8 cellular contexts compared by ENCODE assay signal in genomic region chr17:17766351-17767095, GRCh38.
DNase-seq lines count a peak whose midpoint lies in the region; ATAC-seq and TF ChIP-seq lines count a peak whose summit lies in the region.

No MANE protein-coding gene starts in this region.

- H3K36me3 Mint-ChIP-seq in activated naive CD4-positive, alpha-beta T cell treated with anti-CD3 and anti-CD28 coated beads, Interleukin-2, amount 50 U/mL, for 72 hours: peaks cover 0 to 6% of the 10 kb centered on the region in 2 donors
- H3K36me3 Mint-ChIP-seq in MCF 10A (ENCODE audit: insufficient read depth, unreplicated experiment): peaks cover 26% of the 10 kb centered on the region

- peak overlapping the region; percentile 14 to 62 for H3K27ac Mint-ChIP-seq in activated naive CD4-positive, alpha-beta T cell treated with anti-CD3 and anti-CD28 coated beads, Interleukin-2, amount 50 U/mL, for 72 hours
- no peak overlapping the region for H3K27ac Mint-ChIP-seq in MCF 10A (ENCODE audit: low read depth, unreplicated experiment)

- peaks cover 25% of the 10 kb centered on the region for H3K4me1 Mint-ChIP-seq in MCF 10A (ENCODE audit: insufficient read depth, unreplicated experiment)

- no peaks in the 10 kb centered on the region for H3K27me3 ChIP-seq in esophagus squamous epithelium
- H3K27me3 ChIP-seq in thyroid gland: no peaks in the 10 kb centered on the region
- H3K27me3 ChIP-seq in tibial artery: no peaks in the 10 kb centered on the region

- no peak for TF ChIP-seq CTCF in esophagus squamous epithelium (IDR thresholded peaks at IDR 0.05)
- no peak for TF ChIP-seq CTCF in thyroid gland (IDR thresholded peaks at IDR 0.05)
- no peak for TF ChIP-seq CTCF in tibial artery (IDR thresholded peaks at IDR 0.05)
- no peak for TF ChIP-seq CTCF in MCF 10A (IDR thresholded peaks at IDR 0.05; ENCODE audit: unreplicated experiment)

- H3K27me3 Mint-ChIP-seq in MCF 10A (ENCODE audit: insufficient read depth, unreplicated experiment): no peaks in the 10 kb centered on the region

- H3K4me3 Mint-ChIP-seq in MCF 10A (ENCODE audit: unreplicated experiment): no peak overlapping the region

- peak; percentile 32 to 42 for ATAC-seq in activated naive CD4-positive, alpha-beta T cell treated with anti-CD3 and anti-CD28 coated beads, Interleukin-2, amount 50 U/mL, for 72 hours
- ATAC-seq in HG03342 (IDR thresholded peaks at IDR 0.05; ENCODE audit: unreplicated experiment): peak; percentile 63

- peaks cover 18 to 74% (median 37%) of the 10 kb centered on the region in 3 donors for H3K4me1 ChIP-seq in esophagus squamous epithelium
- H3K4me1 ChIP-seq in thyroid gland: peaks cover 52 to 55% of the 10 kb centered on the region in 2 donors
- H3K4me1 ChIP-seq in tibial artery: peaks cover 0 to 25% (median 0%) of the 10 kb centered on the region in 4 donors

- H3K27ac ChIP-seq in esophagus squamous epithelium (peak overlapping the region; percentile 28 to 59 (median 49)), thyroid gland (peak overlapping the region; percentile 73 to 86 (median 79)), tibial artery (no peak overlapping the region)

- H3K4me3 ChIP-seq in esophagus squamous epithelium (no peak overlapping the region), thyroid gland (replicated peaks in 1 of 3) (no peak overlapping the region), tibial artery (no peak overlapping the region)

- CTCF ChIA-PET in MCF 10A (lab: Yijun Ruan, JAX): interaction anchor here (0.6 kb wide), 1 partner anchor 267 kb away, joined by 3 read pairs; no protein-coding TSS in a partner anchor

- no peaks in the 10 kb centered on the region for H3K9me3 Mint-ChIP-seq in activated naive CD4-positive, alpha-beta T cell treated with anti-CD3 and anti-CD28 coated beads, Interleukin-2, amount 50 U/mL, for 72 hours
- no peaks in the 10 kb centered on the region for H3K9me3 Mint-ChIP-seq in MCF 10A (ENCODE audit: unreplicated experiment)

- BruUV-seq in MCF 10A (replicated peaks; lab: Mats Ljungman, UMichigan): no TSS peak

- POLR2A ChIA-PET in MCF 10A (lab: Yijun Ruan, JAX): no interaction called here

- H3K36me3 ChIP-seq in esophagus squamous epithelium: peaks cover 0 to 5% (median 0%) of the 10 kb centered on the region in 3 donors
- no peaks in the 10 kb centered on the region for H3K36me3 ChIP-seq in thyroid gland
- H3K36me3 ChIP-seq in tibial artery: peaks cover 0 to 6% (median 0%) of the 10 kb centered on the region in 3 donors

- no peaks in the 10 kb centered on the region for H3K9me3 ChIP-seq in esophagus squamous epithelium
- no peaks in the 10 kb centered on the region for H3K9me3 ChIP-seq in thyroid gland
- H3K9me3 ChIP-seq in tibial artery: no peaks in the 10 kb centered on the region

- no peak for TF ChIP-seq POLR2A in esophagus squamous epithelium (IDR thresholded peaks at IDR 0.05)
- TF ChIP-seq POLR2A in thyroid gland (IDR thresholded peaks at IDR 0.05): peak in 1 of 2 donors; percentile 59

- no peak for DNase-seq in activated naive CD4-positive, alpha-beta T cell treated with anti-CD3 and anti-CD28 coated beads, Interleukin-2, amount 50 U/mL, for 72 hours (ENCODE audit: low spot score in 2 of 2)
- no peak for DNase-seq in activated naive CD4-positive, alpha-beta T cell treated with anti-CD3 and anti-CD28 coated beads, Interleukin-2, amount 50 U/mL, for 16 hours
- no peak for DNase-seq in esophagus squamous epithelium (lab: John Stamatoyannopoulos, UW)
- peak; percentile 88 to 90 for DNase-seq in thyroid gland
- no peak for DNase-seq in tibial artery
- no peak for DNase-seq in MCF 10A (ENCODE audit: unreplicated experiment)
- no peak for DNase-seq in activated CD4-positive, CD25-positive, alpha-beta regulatory T cell (lab: John Stamatoyannopoulos, UW)

- WGBS in esophagus squamous epithelium, 2 donors: 50 to 83% methylated on average over 1 to 4 of the region's 20 CpGs
- 63 to 75% methylated on average over 11 to 17 of the region's 20 CpGs for WGBS in thyroid gland, 2 donors

- intact Hi-C loops in esophagus squamous epithelium (cut with DNase I): no loop called here
- intact Hi-C loops in thyroid gland (cut with DNase I): no loop called here
- intact Hi-C loops in tibial artery (cut with DNase I; ENCODE audit: low total_unique reads): no loop called here
- intact Hi-C loops in MCF 10A (cut with micrococcal nuclease): no loop called here

Comparison
In these comparisons a context has a peak if more than half of its experiments do, and no peak if none do; other contexts are left out.
1. DNase-seq: peak in thyroid gland (2 of 2); none in activated naive CD4-positive, alpha-beta T cell treated with anti-CD3 and anti-CD28 coated beads, Interleukin-2, amount 50 U/mL, for 72 hours (0 of 2), activated naive CD4-positive, alpha-beta T cell treated with anti-CD3 and anti-CD28 coated beads, Interleukin-2, amount 50 U/mL, for 16 hours (single experiment), esophagus squamous epithelium (single experiment), tibial artery (0 of 2), MCF 10A (single experiment) and activated CD4-positive, CD25-positive, alpha-beta regulatory T cell (0 of 4).
2. H3K27ac ChIP-seq: peak in esophagus squamous epithelium (4 of 4) and thyroid gland (3 of 3); none in tibial artery (0 of 2).